18 cellular contexts compared by ENCODE assay signal in the genomic region with DNA sequence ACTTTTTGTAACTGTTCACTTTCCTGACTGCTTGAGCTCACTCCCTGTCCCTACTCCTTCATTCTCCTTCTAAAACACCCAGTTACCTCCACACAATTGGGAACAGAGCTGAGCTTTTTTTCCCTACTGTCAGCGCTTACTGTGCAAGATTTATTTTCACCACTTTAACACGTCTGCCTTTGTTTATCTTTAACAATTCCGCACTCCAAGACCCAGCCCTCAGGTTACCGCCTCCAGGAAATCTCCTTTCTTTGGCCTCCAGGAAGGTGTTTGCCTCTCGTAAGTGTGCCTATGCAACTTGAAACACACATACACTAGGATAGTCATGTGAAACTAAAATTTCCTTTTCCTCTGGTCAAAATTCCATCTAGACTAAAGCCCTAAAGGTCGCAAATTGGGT.
DNase-seq lines count a peak whose midpoint lies in the region; ATAC-seq, FAIRE-seq and TF ChIP-seq lines count a peak whose summit lies in the region.
"Had no signal": no experiment of that assay in that cellular context is flagged by ENCODE, and none has a peak within 500 bp of the region (broad histone marks: within the 10 kb centered on the region; RNA-seq: fewer than 3 reads in every experiment).

No MANE protein-coding gene starts in this region.

- H3K9me3 ChIP-seq in HCT116 (ENCODE audit: control insufficient read depth in 1 of 2, insufficient read depth in 1 of 2, low read depth in 1 of 2, low read length in 2 of 2) (no peaks in the 10 kb centered on the region), keratinocyte (ENCODE audit: control insufficient read depth, low read depth, low read length) (no peaks in the 10 kb centered on the region)

- H3K4me3 ChIP-seq in HCT116 (replicated peaks in 1 of 2; ENCODE audit: low read depth in 1 of 2, low read length in 2 of 2) (peak overlapping the region in 1 of 2 experiments; percentile 34; a peak in 1 of 4 replicates), keratinocyte (ENCODE audit: control insufficient read depth in 2 of 3, extremely low read depth in 1 of 3, insufficient read depth in 2 of 3, low read depth in 1 of 3, low read length in 3 of 3) (peak overlapping the region in 1 of 3 experiments; percentile 9), skin epidermis (no peak overlapping the region)
- H3K4me3 ChIP-seq: psoas muscle had no signal

- H3K36me3 ChIP-seq in HCT116 (ENCODE audit: control insufficient read depth in 1 of 2, insufficient read depth in 2 of 2, low read length in 2 of 2) (no peaks in the 10 kb centered on the region), keratinocyte (ENCODE audit: control insufficient read depth in 2 of 2, extremely low read depth in 1 of 2, insufficient read depth in 2 of 2, low read length in 2 of 2) (no peaks in the 10 kb centered on the region)

- dilution Hi-C loops in keratinocyte (cut with MboI; ENCODE audit: extremely low pct_ligation_motif_present, low sequenced_read_pairs) = no loop called here

- H3K79me2 ChIP-seq in HCT116 (ENCODE audit: insufficient read depth, low read length) (no peaks in the 10 kb centered on the region), keratinocyte (ENCODE audit: control insufficient read depth, insufficient read depth, low read length) (no peaks in the 10 kb centered on the region)

- ATAC-seq in HCT116 (no peak), GM21737 (IDR thresholded peaks at IDR 0.05; ENCODE audit: unreplicated experiment) (no peak), GM18858 (IDR thresholded peaks at IDR 0.05; ENCODE audit: unreplicated experiment) (no peak), GM21723 (IDR thresholded peaks at IDR 0.05; ENCODE audit: unreplicated experiment) (no peak)
- no peak for ATAC-seq in activated CD8-positive, alpha-beta memory T cell treated with anti-CD3 and anti-CD28 coated beads, Interleukin-2, amount 10 ng/mL, durations not matched to agents 7 days and 5 days

- peaks cover 46% of the 10 kb centered on the region for H3K4me1 Mint-ChIP-seq in MCF 10A (ENCODE audit: insufficient read depth, unreplicated experiment)
- H3K4me1 Mint-ChIP-seq in activated CD8-positive, alpha-beta memory T cell treated with anti-CD3 and anti-CD28 coated beads, Interleukin-2, amount 10 ng/mL, durations not matched to agents 7 days and 5 days = no peaks in the 10 kb centered on the region
- H3K4me1 Mint-ChIP-seq: natural killer cell had no signal

- no peak overlapping the region for H3K9ac ChIP-seq in HCT116 (ENCODE audit: low read length)
- H3K9ac ChIP-seq in keratinocyte (ENCODE audit: control insufficient read depth, extremely low read depth, insufficient read depth, low read length) = peak overlapping the region; percentile 52

- peak overlapping the region; percentile 80 for H3K27ac Mint-ChIP-seq in MCF 10A (ENCODE audit: low read depth, unreplicated experiment)
- no peak overlapping the region for H3K27ac Mint-ChIP-seq in activated CD8-positive, alpha-beta memory T cell treated with anti-CD3 and anti-CD28 coated beads, Interleukin-2, amount 10 ng/mL, durations not matched to agents 7 days and 5 days
- H3K27ac Mint-ChIP-seq: natural killer cell had no signal

- no peak for TF ChIP-seq POLR2A in HCT116 (IDR thresholded peaks at IDR 0.05; ENCODE audit: borderline replicate concordance, extremely low read depth, insufficient read depth, insufficient read length)

- CTCF ChIA-PET in HCT116 (lab: Charles Lee) = interaction anchor here (1.5 kb wide), 1 partner anchor 55 kb away, joined by 3 read pairs; no protein-coding TSS in a partner anchor
- CTCF ChIA-PET in MCF 10A (lab: Yijun Ruan, JAX) = interaction anchor here (0.6 to 2.6 kb wide), 3 partner anchors 10 to 1159 kb away, joined by 3 to 13 read pairs (median 5); no protein-coding TSS in a partner anchor
- CTCF ChIA-PET in activated CD8-positive, alpha-beta memory T cell treated with anti-CD3 and anti-CD28 coated beads, Interleukin-2, amount 10 ng/mL, durations not matched to agents 7 days and 5 days (lab: Charles Lee) = no interaction called here

- H3K27ac ChIP-seq in HCT116 (ENCODE audit: low read depth, low read length) = peak overlapping the region; percentile 59
- H3K27ac ChIP-seq in keratinocyte (ENCODE audit: control insufficient read depth, insufficient read depth, low read length) = peak overlapping the region; percentile 78
- H3K27ac ChIP-seq in skin epidermis = peak overlapping the region in 19 of 21 experiments; percentile 29 to 85 (median 66)
- H3K27ac ChIP-seq: psoas muscle had no signal

- H3K4me1 ChIP-seq in HCT116 (ENCODE audit: control insufficient read depth in 1 of 2, insufficient read depth in 2 of 2, low read length in 2 of 2) (peaks cover 21 to 29% of the 10 kb centered on the region in 2 experiments), keratinocyte (ENCODE audit: control insufficient read depth, extremely low read depth, insufficient read depth, low read length) (peaks cover 29% of the 10 kb centered on the region)
- H3K4me1 ChIP-seq: psoas muscle had no signal

- peak overlapping the region; percentile 67 for H3K4me2 ChIP-seq in HCT116 (ENCODE audit: low read length)
- peak overlapping the region; percentile 67 for H3K4me2 ChIP-seq in keratinocyte (ENCODE audit: control insufficient read depth, extremely low read depth, insufficient read depth, low read depth, low read length)

- TF ChIP-seq RAD21 in HCT116 (IDR thresholded peaks at IDR 0.05; ENCODE audit: low read depth) = no peak

- peak overlapping the region; percentile 12 for H3K4me3 Mint-ChIP-seq in MCF 10A (ENCODE audit: unreplicated experiment)
- no peak overlapping the region for H3K4me3 Mint-ChIP-seq in activated CD8-positive, alpha-beta memory T cell treated with anti-CD3 and anti-CD28 coated beads, Interleukin-2, amount 10 ng/mL, durations not matched to agents 7 days and 5 days
- H3K4me3 Mint-ChIP-seq: natural killer cell had no signal

- no peak for TF ChIP-seq CTCF in HCT116 (IDR thresholded peaks at IDR 0.05 in 2 of 3, conservative IDR thresholded peaks at IDR 0.05 in 1 of 3; ENCODE audit: borderline replicate concordance in 1 of 3, insufficient read depth in 1 of 3, low read depth in 2 of 3, low read length in 2 of 3)
- TF ChIP-seq CTCF in MCF 10A (IDR thresholded peaks at IDR 0.05; ENCODE audit: unreplicated experiment) = no peak
- TF ChIP-seq CTCF in keratinocyte (optimal IDR thresholded peaks at IDR 0.05 in 1 of 3, IDR thresholded peaks at IDR 0.05 in 1 of 3, conservative IDR thresholded peaks at IDR 0.05 in 1 of 3; ENCODE audit: extremely low read depth in 1 of 3, insufficient read depth in 2 of 3, low read length in 3 of 3) = no peak

- no peaks in the 10 kb centered on the region for H4K20me1 ChIP-seq in HCT116 (ENCODE audit: insufficient read depth)
- no peaks in the 10 kb centered on the region for H4K20me1 ChIP-seq in keratinocyte (ENCODE audit: control insufficient read depth, extremely low read depth, insufficient read depth, low read length)

- no peaks in the 10 kb centered on the region for H3K9me3 Mint-ChIP-seq in MCF 10A (ENCODE audit: unreplicated experiment)
- H3K9me3 Mint-ChIP-seq in activated CD8-positive, alpha-beta memory T cell treated with anti-CD3 and anti-CD28 coated beads, Interleukin-2, amount 10 ng/mL, durations not matched to agents 7 days and 5 days (ENCODE audit: low read depth) = no peaks in the 10 kb centered on the region
- H3K9me3 Mint-ChIP-seq: natural killer cell had no signal

- peaks cover 7% of the 10 kb centered on the region for H3K36me3 Mint-ChIP-seq in MCF 10A (ENCODE audit: insufficient read depth, unreplicated experiment)
- no peaks in the 10 kb centered on the region for H3K36me3 Mint-ChIP-seq in activated CD8-positive, alpha-beta memory T cell treated with anti-CD3 and anti-CD28 coated beads, Interleukin-2, amount 10 ng/mL, durations not matched to agents 7 days and 5 days
- H3K36me3 Mint-ChIP-seq: natural killer cell had no signal

- H3K9me1 ChIP-seq in keratinocyte (ENCODE audit: control insufficient read depth, extremely low read depth, insufficient read depth, low read length) = peaks cover 2% of the 10 kb centered on the region

- FAIRE-seq in keratinocyte (lab: Jason Lieb, UNC) = no peak

- intact Hi-C loops in HCT116 (cut with micrococcal nuclease) = no loop called here
- intact Hi-C loops in MCF 10A (cut with micrococcal nuclease) = loop anchor here (1.0 kb wide), 1 partner anchor 47 kb away; no protein-coding TSS in a partner anchor

- POLR2A ChIA-PET in HCT116 (lab: Charles Lee) (interaction anchor here (0.5 kb wide), 1 partner anchor 219 kb away, joined by 5 read pairs; no protein-coding TSS in a partner anchor), MCF 10A (lab: Yijun Ruan, JAX) (interaction anchor here (0.6 to 3.3 kb wide), 20 partner anchors 12 to 1162 kb away, joined by 3 to 26 read pairs (median 4); a partner anchor contains a TSS)

- RAD21 ChIA-PET in HCT116 (lab: Charles Lee; ENCODE audit: low non-redundant PET in 1 of 2, low total read pairs in 2 of 2, uncharacterized antibody in 2 of 2, unreplicated experiment in 2 of 2) = interaction anchor here in 1 of 2 experiments (0.6 to 0.9 kb wide), 2 partner anchors 48 to 55 kb away, joined by 5 read pairs; no protein-coding TSS in a partner anchor

- H2AFZ ChIP-seq in HCT116 (ENCODE audit: low read depth, low read length, poor library complexity, severe bottlenecking) (no peak overlapping the region), keratinocyte (ENCODE audit: control insufficient read depth, low read length) (peak overlapping the region; percentile 73)

- H3K27me3 Mint-ChIP-seq in MCF 10A (ENCODE audit: insufficient read depth, unreplicated experiment) = no peaks in the 10 kb centered on the region
- no peaks in the 10 kb centered on the region for H3K27me3 Mint-ChIP-seq in activated CD8-positive, alpha-beta memory T cell treated with anti-CD3 and anti-CD28 coated beads, Interleukin-2, amount 10 ng/mL, durations not matched to agents 7 days and 5 days

- no peaks in the 10 kb centered on the region for H3K9me2 ChIP-seq in HCT116 (ENCODE audit: insufficient read depth)

- BruUV-seq in HCT116 (replicated peaks; lab: Mats Ljungman, UMichigan) (no TSS peak), MCF 10A (replicated peaks; lab: Mats Ljungman, UMichigan) (no TSS peak)

- DNase-seq in HCT116 (ENCODE audit: low read depth, low spot score) (no peak), MCF 10A (ENCODE audit: unreplicated experiment) (peak; percentile 49), keratinocyte (ENCODE audit: low read depth, low spot score) (no peak)
- no peak for DNase-seq in activated CD8-positive, alpha-beta memory T cell treated with anti-CD3 and anti-CD28 coated beads, Interleukin-2, amount 10 ng/mL, durations not matched to agents 7 days and 5 days
- DNase-seq: activated CD4-positive, alpha-beta T cell treated with anti-CD3 and anti-CD28 coated beads for 4 hours; activated gamma-delta T cell; amygdala; natural killer cell; NCI-H2029 treated with DMSO at 0.1 percent for 48 hours; NCI-H526; OCI-M1; psoas muscle; stimulated activated CD4-positive, alpha-beta T cell treated with anti-CD3 and anti-CD28 coated beads, Interleukin-15, amount 100 ng/mL, for 24 hours; stimulated activated naive CD4-positive, alpha-beta T cell had no signal

- H3K27me3 ChIP-seq in HCT116 (ENCODE audit: insufficient read depth, low read length) (no peaks in the 10 kb centered on the region), keratinocyte (ENCODE audit: control insufficient read depth, extremely low read depth, insufficient read depth, low read length) (no peaks in the 10 kb centered on the region)
